22 cellular contexts compared by ENCODE assay signal in the genomic region with DNA sequence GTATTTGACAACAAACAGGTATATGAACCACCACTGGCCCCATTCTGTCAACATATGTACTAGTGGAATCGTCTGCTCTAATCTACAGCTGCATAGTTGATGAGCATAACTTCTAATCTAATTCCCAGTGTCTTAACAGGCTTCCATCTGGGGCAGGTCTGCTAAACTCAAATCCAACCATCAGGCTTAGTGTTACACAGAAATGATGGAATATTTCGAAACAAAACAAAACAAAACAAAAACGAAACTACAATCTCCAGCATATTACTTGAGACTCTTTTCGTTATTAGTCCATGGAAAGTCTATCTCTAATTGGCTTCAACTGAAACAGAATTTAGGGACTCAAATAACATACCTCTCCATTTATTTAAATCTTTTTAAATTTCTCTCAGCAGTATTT. TPM values are rescaled to one million over a fixed set of nuclear protein-coding genes. Genes with fewer than 3 reads are reported as not detected.
DNase-seq lines count a peak whose midpoint lies in the region; ATAC-seq and TF ChIP-seq lines count a peak whose summit lies in the region.
"Had no signal": no experiment of that assay in that cellular context is flagged by ENCODE, and none has a peak within 500 bp of the region (broad histone marks: within the 10 kb centered on the region; RNA-seq: fewer than 3 reads in every experiment).

No MANE protein-coding gene starts in this region.

- no peaks in the 10 kb centered on the region for H3K36me3 Mint-ChIP-seq in natural killer cell

- H3K4me3 Mint-ChIP-seq in natural killer cell, result no peak overlapping the region
- H3K4me3 Mint-ChIP-seq: activated CD8-positive, alpha-beta T cell treated with anti-CD3 and anti-CD28 coated beads for 36 hours; activated naive CD4-positive, alpha-beta T cell treated with anti-CD3 and anti-CD28 coated beads, Interleukin-2, amount 10 ng/mL, durations not matched to agents 7 days and 5 days; activated T-cell treated with anti-CD3 and anti-CD28 coated beads, Interleukin-2, amount 50 U/mL, for 24 hours; nephron progenitor cell; T-helper 1 cell treated with Interleukin-12 subunit alpha and Interleukin-12 subunit beta and Interleukin-4 antibody, amounts not matched to agents 30 μg/mL and 1 μg/mL, for 36 hours had no signal

- H3K36me3 ChIP-seq in psoas muscle (ENCODE audit: insufficient read depth in 1 of 2, low read depth in 1 of 2), result no peaks in the 10 kb centered on the region
- H3K36me3 ChIP-seq: BLaER1 had no signal

- TF ChIP-seq CTCF in AG10803 (conservative IDR thresholded peaks at IDR 0.05; ENCODE audit: low read length) (no peak), psoas muscle (IDR thresholded peaks at IDR 0.05) (no peak), natural killer cell (IDR thresholded peaks at IDR 0.05) (no peak)

- peaks cover 25 to 28% of the 10 kb centered on the region in 2 donors for H3K4me1 Mint-ChIP-seq in natural killer cell
- H3K4me1 Mint-ChIP-seq: nephron progenitor cell had no signal

- H3K27me3 ChIP-seq in psoas muscle (ENCODE audit: insufficient read depth in 3 of 3, low read length in 2 of 3), result no peaks in the 10 kb centered on the region
- H3K27me3 ChIP-seq: BLaER1 had no signal

- ATAC-seq in psoas muscle, result peak in 1 of 4 donors; percentile 17
- no peak for ATAC-seq in GM19455 (IDR thresholded peaks at IDR 0.05; ENCODE audit: unreplicated experiment)
- no peak for ATAC-seq in natural killer cell
- ATAC-seq: activated CD8-positive, alpha-beta T cell treated with anti-CD3 and anti-CD28 coated beads for 36 hours had no signal

- peak; percentile 75 for DNase-seq in AG10803 (ENCODE audit: low read depth)
- DNase-seq in NCI-H460 (ENCODE audit: extremely low read depth, low read depth), result peak; percentile 45
- peak; percentile 76 for DNase-seq in fibroblast of gingiva (ENCODE audit: low read depth)
- DNase-seq in psoas muscle, result no peak
- no peak for DNase-seq in natural killer cell
- no peak for DNase-seq in activated CD4-positive, CD25-positive, alpha-beta regulatory T cell treated with anti-CD3 and anti-CD28 coated beads, Interleukin-2, amount 50 U/mL, for 72 hours
- DNase-seq: activated CD8-positive, alpha-beta T cell treated with anti-CD3 and anti-CD28 coated beads for 36 hours; activated naive CD4-positive, alpha-beta T cell treated with anti-CD3 and anti-CD28 coated beads, Interleukin-2, amount 10 ng/mL, durations not matched to agents 7 days and 5 days; activated T-cell treated with anti-CD3 and anti-CD28 coated beads, Interleukin-2, amount 50 U/mL, for 24 hours; Calu3; EL; KG1; kidney; NCI-H187 treated with DMSO at 0.1 percent for 48 hours; NCI-H510A treated with DMSO at 0.1 percent for 48 hours; nephron progenitor cell; Right ventricle myocardium superior; small intestine; stimulated activated CD4-positive, alpha-beta T cell treated with anti-CD3 and anti-CD28 coated beads, Interleukin-4, amount 100 ng/mL, for 1 hour had no signal

- WGBS in psoas muscle, 3 donors, result 78 to 87% (median 81%) methylated on average over 4 of the region's 4 CpGs

- peaks cover 12% of the 10 kb centered on the region for H3K4me1 ChIP-seq in psoas muscle
- H3K4me1 ChIP-seq: BLaER1 had no signal

- intact Hi-C loops in psoas muscle (cut with DNase I) (no loop called here), natural killer cell (cut with micrococcal nuclease) (no loop called here)

- H3K27ac Mint-ChIP-seq in natural killer cell, result no peak overlapping the region
- H3K27ac Mint-ChIP-seq: activated CD8-positive, alpha-beta T cell treated with anti-CD3 and anti-CD28 coated beads for 36 hours; activated naive CD4-positive, alpha-beta T cell treated with anti-CD3 and anti-CD28 coated beads, Interleukin-2, amount 10 ng/mL, durations not matched to agents 7 days and 5 days; activated T-cell treated with anti-CD3 and anti-CD28 coated beads, Interleukin-2, amount 50 U/mL, for 24 hours; nephron progenitor cell; T-helper 1 cell treated with Interleukin-12 subunit alpha and Interleukin-12 subunit beta and Interleukin-4 antibody, amounts not matched to agents 30 μg/mL and 1 μg/mL, for 36 hours had no signal

- H3K9me3 Mint-ChIP-seq in natural killer cell, result no peaks in the 10 kb centered on the region

- H3K4me3 ChIP-seq in AG10803 (ENCODE audit: low read length) (peak overlapping the region; percentile 43), psoas muscle (no peak overlapping the region)
- H3K4me3 ChIP-seq: BLaER1 had no signal

- peak overlapping the region; percentile 25 for H3K27ac ChIP-seq in psoas muscle
- H3K27ac ChIP-seq: BLaER1 had no signal

- H3K9me3 ChIP-seq in psoas muscle, result no peaks in the 10 kb centered on the region
- H3K9me3 ChIP-seq: BLaER1 had no signal

- H3K27me3 Mint-ChIP-seq in natural killer cell (ENCODE audit: low read depth in 2 of 2), result no peaks in the 10 kb centered on the region
- H3K27me3 Mint-ChIP-seq: activated CD8-positive, alpha-beta T cell treated with anti-CD3 and anti-CD28 coated beads for 36 hours; activated naive CD4-positive, alpha-beta T cell treated with anti-CD3 and anti-CD28 coated beads, Interleukin-2, amount 10 ng/mL, durations not matched to agents 7 days and 5 days; activated T-cell treated with anti-CD3 and anti-CD28 coated beads, Interleukin-2, amount 50 U/mL, for 24 hours had no signal

RNA-seq across cellular contexts. Expression of gene DIPK1A, which starts 37.6 kb away (rescaled TPM):
- total RNA-seq in NCI-H460 (2014; rRNA removed; shearing (Covaris generic)), result 13.8 and 15.0 TPM in 2 replicates
- polyA plus RNA-seq in NCI-H460 (2014; cell fraction: nucleus; rRNA removed), result 9.7 and 10.4 TPM in 2 replicates
- total RNA-seq in psoas muscle (1 to 10 TPM; 3.4 to 7.8 (median 6.4) TPM), natural killer cell (10 to 100 TPM in 2 of 3 donors, 1 to 10 TPM in 1; 7.0 to 11.3 (median 11.2) TPM)
- 1 to 10 TPM; 2.2 to 7.9 (median 3.5) TPM for polyA plus RNA-seq in psoas muscle

Comparison
In these comparisons a context has a peak if more than half of its experiments do, and no peak if none do; other contexts are left out.
1. DNase-seq: peak in AG10803 (single experiment), NCI-H460 (single experiment) and fibroblast of gingiva (single experiment); none in psoas muscle (0 of 2), natural killer cell (single experiment) and activated CD4-positive, CD25-positive, alpha-beta regulatory T cell treated with anti-CD3 and anti-CD28 coated beads, Interleukin-2, amount 50 U/mL, for 72 hours (single experiment).